Comparison of ENCODE assay signal across 19 cellular contexts in genomic region chr7:68511281-68511680, GRCh38.
DNase-seq lines count a peak whose midpoint lies in the region; ATAC-seq and TF ChIP-seq lines count a peak whose summit lies in the region.
"Had no signal": no experiment of that assay in that cellular context is flagged by ENCODE, and none has a peak within 500 bp of the region (broad histone marks: within the 10 kb centered on the region; RNA-seq: fewer than 3 reads in every experiment).

No MANE protein-coding gene starts in this region.

- peak; percentile 5 for DNase-seq in NCI-H345 (lab: John Stamatoyannopoulos, UW)
- no peak for DNase-seq in NCI-H345 treated with DMSO at 0.1 percent for 48 hours (lab: John Stamatoyannopoulos, UW; ENCODE audit: unreplicated experiment)
- peak; percentile 87 for DNase-seq in SK-N-DZ (ENCODE audit: low spot score)
- peak; percentile 26 for DNase-seq in iPS-NIHi7 (ENCODE audit: extremely low spot score)
- no peak for DNase-seq in DMS53 treated with DMSO at 0.1 percent for 48 hours (lab: John Stamatoyannopoulos, UW; ENCODE audit: unreplicated experiment)
- no peak for DNase-seq in Kasumi-1 (lab: John Stamatoyannopoulos, UW)
- DNase-seq in type B pancreatic cell (ENCODE audit: extremely low spot score, unreplicated experiment) = no peak
- DNase-seq: activated effector memory CD4-positive, alpha-beta T cell treated with anti-CD3 and anti-CD28 coated beads, Interleukin-2, amount 50 U/mL, for 16 hours; CD4-positive, CD25-positive, alpha-beta regulatory T cell; foreskin melanocyte; left ventricle myocardium inferior; NCI-H187; stimulated activated naive B cell treated with anti-CD40 and anti-IgM and Interleukin-4, amounts not matched to agents 10 μg/mL and 1 μg/mL and 100 μg/mL, for 72 hours; T-helper 2 cell; trophoblast cell had no signal

- peaks cover 7% of the 10 kb centered on the region for H3K4me1 Mint-ChIP-seq in type B pancreatic cell (ENCODE audit: unreplicated experiment)
- H3K4me1 Mint-ChIP-seq: CD4-positive, CD25-positive, alpha-beta regulatory T cell; stimulated activated naive B cell treated with anti-CD40 and anti-IgM and Interleukin-4, amounts not matched to agents 10 μg/mL and 1 μg/mL and 100 μg/mL, for 72 hours had no signal

- H3K27me3 Mint-ChIP-seq in type B pancreatic cell = peaks cover 4% of the 10 kb centered on the region
- H3K27me3 Mint-ChIP-seq: CD4-positive, CD25-positive, alpha-beta regulatory T cell; stimulated activated naive B cell treated with anti-CD40 and anti-IgM and Interleukin-4, amounts not matched to agents 10 μg/mL and 1 μg/mL and 100 μg/mL, for 72 hours had no signal

- TF ChIP-seq CTCF in type B pancreatic cell (conservative IDR thresholded peaks at IDR 0.05) = no peak

- no peaks in the 10 kb centered on the region for H3K9me3 Mint-ChIP-seq in type B pancreatic cell

- no peak for ATAC-seq in activated CD4-positive, CD25-positive, alpha-beta regulatory T cell treated with anti-CD3 and anti-CD28 coated beads, Interleukin-2, amount 50 U/mL, for 24 hours
- ATAC-seq: A549; Right ventricle myocardium inferior; stimulated activated naive B cell treated with anti-CD40 and anti-IgM and Interleukin-4, amounts not matched to agents 10 μg/mL and 1 μg/mL and 100 μg/mL, for 72 hours had no signal

- no peak overlapping the region for H3K4me3 Mint-ChIP-seq in type B pancreatic cell
- H3K4me3 Mint-ChIP-seq: CD4-positive, CD25-positive, alpha-beta regulatory T cell; stimulated activated naive B cell treated with anti-CD40 and anti-IgM and Interleukin-4, amounts not matched to agents 10 μg/mL and 1 μg/mL and 100 μg/mL, for 72 hours had no signal

- H3K27ac Mint-ChIP-seq in type B pancreatic cell = no peak overlapping the region
- H3K27ac Mint-ChIP-seq: CD4-positive, CD25-positive, alpha-beta regulatory T cell; progenitor cell of endocrine pancreas; stimulated activated naive B cell treated with anti-CD40 and anti-IgM and Interleukin-4, amounts not matched to agents 10 μg/mL and 1 μg/mL and 100 μg/mL, for 72 hours had no signal

- no peaks in the 10 kb centered on the region for H3K36me3 Mint-ChIP-seq in type B pancreatic cell
- H3K36me3 Mint-ChIP-seq: CD4-positive, CD25-positive, alpha-beta regulatory T cell had no signal

Comparison
In these comparisons a context has a peak if more than half of its experiments do, and no peak if none do; other contexts are left out.
1. DNase-seq: peak in NCI-H345 (single experiment), SK-N-DZ (single experiment) and iPS-NIHi7 (single experiment); none in NCI-H345 treated with DMSO at 0.1 percent for 48 hours (single experiment), DMS53 treated with DMSO at 0.1 percent for 48 hours (single experiment), Kasumi-1 (0 of 2) and type B pancreatic cell (single experiment).